Comparison of ENCODE assay signal across 16 cellular contexts in genomic region chr7:139023076-139023475, GRCh38. TPM values are rescaled to one million over a fixed set of nuclear protein-coding genes. Genes with fewer than 3 reads are reported as not detected.
DNase-seq lines count a peak whose midpoint lies in the region; ATAC-seq and TF ChIP-seq lines count a peak whose summit lies in the region.
"Had no signal": no experiment of that assay in that cellular context is flagged by ENCODE, and none has a peak within 500 bp of the region (broad histone marks: within the 10 kb centered on the region; RNA-seq: fewer than 3 reads in every experiment).

No MANE protein-coding gene starts in this region.

- ATAC-seq in HG03095 (IDR thresholded peaks at IDR 0.05; ENCODE audit: unreplicated experiment) = no peak
- ATAC-seq: Right ventricle myocardium inferior had no signal

- WGBS in SK-N-SH (ENCODE audit: low lambda C conversion rate) = 93% methylated on average over 5 of the region's 5 CpGs

- H3K9me2 ChIP-seq in SK-N-SH = no peaks in the 10 kb centered on the region

- H3K4me1 ChIP-seq in SK-N-SH (ENCODE audit: control insufficient read depth in 1 of 2, insufficient read depth in 2 of 2, low read depth in 1 of 2, low read length in 1 of 2) (peaks cover 0 to 3% of the 10 kb centered on the region in 2 experiments; a peak in 3 of 4 replicates), fibroblast of lung (ENCODE audit: control insufficient read depth, extremely low read depth, insufficient read depth, low read length) (peaks cover 2% of the 10 kb centered on the region)

- DNase-seq in EH (ENCODE audit: low read depth) (peak; percentile 42), SK-N-SH (no peak), fibroblast of lung (ENCODE audit: low read depth in 2 of 2) (peak in 1 of 2 donors; percentile 41), renal cortical epithelial cell (ENCODE audit: low read depth) (peak; percentile 18), kidney tubule cell (ENCODE audit: low spot score) (no peak), RPMI8226 (no peak), DMS114 treated with DMSO at 0.1 percent for 48 hours (lab: John Stamatoyannopoulos, UW; ENCODE audit: unreplicated experiment) (no peak)
- DNase-seq: CD4-positive, alpha-beta T cell; DND-41; H7; Kasumi-1; NCI-H2029; NCI-H2171 treated with DMSO at 0.1 percent for 48 hours; NCI-H774 had no signal

- POLR2A ChIA-PET in SK-N-SH (lab: Yijun Ruan, JAX) = no interaction called here

- no peak for TF ChIP-seq RAD21 in SK-N-SH (IDR thresholded peaks at IDR 0.05; ENCODE audit: low read length)

- CTCF ChIA-PET in SK-N-SH (lab: Yijun Ruan, JAX) = interaction anchor here (11.3 kb wide), 1 partner anchor 53 kb away, joined by 140 read pairs; no protein-coding TSS in a partner anchor

- H3K27ac ChIP-seq in SK-N-SH (ENCODE audit: low read depth in 2 of 2, low read length in 1 of 2) (peak overlapping the region in 1 of 2 experiments; percentile 2; a peak in 1 of 4 replicates), fibroblast of lung (ENCODE audit: insufficient read depth, low read length) (peak overlapping the region; percentile 8)

- 0 out of 2 replicates have a peak overlapping the region, but pooled peaks have one; percentile 1 for H3K4me2 ChIP-seq in SK-N-SH
- H3K4me2 ChIP-seq in fibroblast of lung (ENCODE audit: extremely low read depth, insufficient read depth, low read length) = no peak overlapping the region

- peaks cover 19% of the 10 kb centered on the region for H3F3A ChIP-seq in SK-N-SH (replicated peaks; ENCODE audit: insufficient read depth)

- H3K27me3 ChIP-seq in SK-N-SH (ENCODE audit: insufficient read depth) (no peaks in the 10 kb centered on the region), fibroblast of lung (ENCODE audit: control insufficient read depth, insufficient read depth, low read length) (no peaks in the 10 kb centered on the region)

- H4K20me1 ChIP-seq in SK-N-SH (ENCODE audit: insufficient read depth) (no peaks in the 10 kb centered on the region), fibroblast of lung (ENCODE audit: control insufficient read depth, extremely low read depth, insufficient read depth, low read length) (no peaks in the 10 kb centered on the region)

- H3K79me2 ChIP-seq in SK-N-SH (ENCODE audit: insufficient read depth) = no peaks in the 10 kb centered on the region
- no peaks in the 10 kb centered on the region for H3K79me2 ChIP-seq in fibroblast of lung (ENCODE audit: control insufficient read depth, insufficient read depth, low read length)

- no peak for TF ChIP-seq EP300 in SK-N-SH (IDR thresholded peaks at IDR 0.05; ENCODE audit: borderline replicate concordance in 1 of 2, low read depth in 1 of 2, low read length in 1 of 2)

- H3K9ac ChIP-seq in SK-N-SH (no peak overlapping the region), fibroblast of lung (ENCODE audit: insufficient read depth, low read length) (no peak overlapping the region)

- H2AFZ ChIP-seq in SK-N-SH (ENCODE audit: low read depth) (no peak overlapping the region), fibroblast of lung (ENCODE audit: low read length) (no peak overlapping the region)

- H3K9me3 ChIP-seq in SK-N-SH (no peaks in the 10 kb centered on the region), fibroblast of lung (ENCODE audit: control insufficient read depth, insufficient read depth, low read depth, low read length) (no peaks in the 10 kb centered on the region)

- H3K36me3 ChIP-seq in SK-N-SH (replicated peaks in 1 of 2; ENCODE audit: control insufficient read depth in 1 of 2, insufficient read depth in 2 of 2, low read length in 1 of 2) (peaks cover 58 to 73% of the 10 kb centered on the region in 2 experiments), fibroblast of lung (ENCODE audit: control insufficient read depth, insufficient read depth, low read length) (peaks cover 8% of the 10 kb centered on the region)

- no peak for TF ChIP-seq CTCF in SK-N-SH (IDR thresholded peaks at IDR 0.05)
- no peak for TF ChIP-seq CTCF in fibroblast of lung (conservative IDR thresholded peaks at IDR 0.05 in 1 of 2, IDR thresholded peaks at IDR 0.05 in 1 of 2; ENCODE audit: low read depth in 1 of 2, low read length in 2 of 2)

- H3K4me3 ChIP-seq in SK-N-SH (ENCODE audit: low read depth in 2 of 2, low read length in 1 of 2) (no peak overlapping the region), fibroblast of lung (replicated peaks in 1 of 4; ENCODE audit: control extremely low read depth in 1 of 4, insufficient read depth in 1 of 4, low read depth in 3 of 4, low read length in 4 of 4) (no peak overlapping the region)

TF ChIP-seq in SK-N-SH, 30 proteins besides CTCF, POLR2A, EP300 and RAD21:
- TF ChIP-seq YY1 (IDR thresholded peaks at IDR 0.05; ENCODE audit: low read depth) (no peak), MAX (IDR thresholded peaks at IDR 0.05; ENCODE audit: low read depth) (no peak), EZH2phosphoT487 (IDR thresholded peaks at IDR 0.05; ENCODE audit: borderline replicate concordance, low read depth) (no peak), CHD2 (IDR thresholded peaks at IDR 0.05; ENCODE audit: low read length, partially characterized antibody) (no peak), FOXM1 (IDR thresholded peaks at IDR 0.05; ENCODE audit: low read depth) (no peak), TEAD4 (IDR thresholded peaks at IDR 0.05; ENCODE audit: borderline replicate concordance, insufficient read depth) (peak; percentile 27; the same call in 1 of the 2 replicates)
TF ChIP-seq in SK-N-SH: peak in this region for 1.

RNA-seq across cellular contexts. Expression of gene ZC3HAV1L, which starts 12.8 kb away (rescaled TPM):
- polyA plus RNA-seq in SK-N-SH (2012; rRNA removed) = 9.7 and 14.5 TPM in 2 replicates
- polyA plus RNA-seq in SK-N-SH (2012; cell fraction: cytosol; rRNA removed) = 9.1 and 10.8 TPM in 2 replicates
- polyA plus RNA-seq in SK-N-SH (2012; cell fraction: nucleus; rRNA removed) = 27.2 TPM in 2 replicates
- 5.3 and 8.5 TPM in 2 replicates for total RNA-seq in fibroblast of lung
- polyA plus RNA-seq in fibroblast of lung = 5.1 and 8.9 TPM in 2 replicates
- 2.4 and 4.2 TPM in 2 replicates for polyA plus RNA-seq in fibroblast of lung (2012)
- polyA minus RNA-seq in fibroblast of lung (ENCODE audit: low replicate concordance) = 4.3 and 5.0 TPM in 2 replicates
- 13.5 and 34.9 TPM in 2 replicates for total RNA-seq in renal cortical epithelial cell

RNA-seq across cellular contexts. Expression of gene KIAA1549, which starts 41.9 kb away (rescaled TPM):
- 3.0 and 3.6 TPM in 2 replicates for polyA plus RNA-seq in SK-N-SH (2012; rRNA removed)
- polyA plus RNA-seq in SK-N-SH (2012; cell fraction: cytosol; rRNA removed) = 3.3 and 4.1 TPM in 2 replicates
- 5.3 and 5.7 TPM in 2 replicates for polyA plus RNA-seq in SK-N-SH (2012; cell fraction: nucleus; rRNA removed)
- total RNA-seq in fibroblast of lung = 0.66 and 0.77 TPM in 2 replicates
- polyA plus RNA-seq in fibroblast of lung = 0.48 and 1.5 TPM in 2 replicates
- 1.1 and 2.3 TPM in 2 replicates for polyA plus RNA-seq in fibroblast of lung (2012)
- 4.2 and 7.1 TPM in 2 replicates for polyA minus RNA-seq in fibroblast of lung (ENCODE audit: low replicate concordance)
- total RNA-seq in renal cortical epithelial cell = 1.0 and 10.1 TPM in 2 replicates
- total RNA-seq: CD4-positive, alpha-beta T cell had no signal

Comparison
In these comparisons a context has a peak if more than half of its experiments do, and no peak if none do; other contexts are left out.
1. DNase-seq: peak in EH (single experiment) and renal cortical epithelial cell (single experiment); none in SK-N-SH (single experiment), kidney tubule cell (single experiment), RPMI8226 (single experiment) and DMS114 treated with DMSO at 0.1 percent for 48 hours (single experiment).